9 cellular contexts compared by ENCODE assay signal in genomic region chr10:92125169-92125543, GRCh38.
DNase-seq lines count a peak whose midpoint lies in the region; ATAC-seq, FAIRE-seq and TF ChIP-seq lines count a peak whose summit lies in the region.
"Had no signal": no experiment of that assay in that cellular context is flagged by ENCODE, and none has a peak within 500 bp of the region (broad histone marks: within the 10 kb centered on the region; RNA-seq: fewer than 3 reads in every experiment).

No MANE protein-coding gene starts in this region.

- no peaks in the 10 kb centered on the region for H3K36me3 Mint-ChIP-seq in activated T-cell treated with anti-CD3 and anti-CD28 coated beads, Interleukin-2, amount 50 U/mL, for 24 hours (ENCODE audit: low read depth)
- no peaks in the 10 kb centered on the region for H3K36me3 Mint-ChIP-seq in activated CD4-positive, alpha-beta memory T cell treated with anti-CD3 and anti-CD28 coated beads for 36 hours

- H3K36me3 ChIP-seq in RWPE2 (ENCODE audit: low read depth) = no peaks in the 10 kb centered on the region
- no peaks in the 10 kb centered on the region for H3K36me3 ChIP-seq in heart left ventricle
- H3K36me3 ChIP-seq in pancreas = no peaks in the 10 kb centered on the region

- H3K4me1 ChIP-seq in RWPE2 (ENCODE audit: insufficient read depth, poor library complexity, severe bottlenecking) (peaks cover 42% of the 10 kb centered on the region), heart left ventricle (peaks cover 20 to 61% (median 50%) of the 10 kb centered on the region in 12 donors), pancreas (peaks cover 40 to 57% (median 52%) of the 10 kb centered on the region in 3 donors)

- H3K4me3 ChIP-seq in RWPE2 (ENCODE audit: severe bottlenecking) (no peak overlapping the region), heart left ventricle (no peak overlapping the region), pancreas (peak overlapping the region in 1 of 4 donors; percentile 0)
- H3K4me3 ChIP-seq: K562 had no signal

- H3K4me3 Mint-ChIP-seq in activated T-cell treated with anti-CD3 and anti-CD28 coated beads, Interleukin-2, amount 50 U/mL, for 24 hours = no peak overlapping the region
- no peak overlapping the region for H3K4me3 Mint-ChIP-seq in activated CD4-positive, alpha-beta memory T cell treated with anti-CD3 and anti-CD28 coated beads for 36 hours

- H3K27me3 Mint-ChIP-seq in activated T-cell treated with anti-CD3 and anti-CD28 coated beads, Interleukin-2, amount 50 U/mL, for 24 hours = no peaks in the 10 kb centered on the region
- H3K27me3 Mint-ChIP-seq in activated CD4-positive, alpha-beta memory T cell treated with anti-CD3 and anti-CD28 coated beads for 36 hours = no peaks in the 10 kb centered on the region

- TF ChIP-seq CTCF in RWPE2 (IDR thresholded peaks at IDR 0.05; ENCODE audit: poor library complexity, severe bottlenecking) = no peak
- no peak for TF ChIP-seq CTCF in heart left ventricle (IDR thresholded peaks at IDR 0.05)
- no peak for TF ChIP-seq CTCF in pancreas (IDR thresholded peaks at IDR 0.05)

- no peaks in the 10 kb centered on the region for H3K4me1 Mint-ChIP-seq in activated T-cell treated with anti-CD3 and anti-CD28 coated beads, Interleukin-2, amount 50 U/mL, for 24 hours (ENCODE audit: low read depth)
- no peaks in the 10 kb centered on the region for H3K4me1 Mint-ChIP-seq in activated CD4-positive, alpha-beta memory T cell treated with anti-CD3 and anti-CD28 coated beads for 36 hours (ENCODE audit: low read depth)

- DNase-seq in DMS 273 (lab: John Stamatoyannopoulos, UW; ENCODE audit: unreplicated experiment) (peak; percentile 92), RWPE2 (ENCODE audit: low spot score) (no peak), heart left ventricle (peak in 2 of 5 donors; percentile 19 to 37), pancreas (peak in 3 of 6 donors; percentile 20 to 33 (median 20)), GM12891 (ENCODE audit: insufficient read length, low spot score) (no peak), HuH-7 (ENCODE audit: low spot score) (no peak)
- no peak for DNase-seq in activated T-cell treated with anti-CD3 and anti-CD28 coated beads, Interleukin-2, amount 50 U/mL, for 24 hours
- DNase-seq in activated CD4-positive, alpha-beta memory T cell treated with anti-CD3 and anti-CD28 coated beads for 36 hours = no peak

- FAIRE-seq in pancreas (lab: Jason Lieb, UNC) (no peak), GM12891 (lab: Jason Lieb, UNC) (no peak)
- FAIRE-seq: K562 had no signal

- H3K27ac ChIP-seq in RWPE2 (ENCODE audit: poor library complexity, severe bottlenecking) (peak overlapping the region; percentile 38), heart left ventricle (peak overlapping the region; percentile 25 to 84 (median 76)), pancreas (peak overlapping the region; percentile 18 to 87 (median 68))

- H3K27ac Mint-ChIP-seq in activated T-cell treated with anti-CD3 and anti-CD28 coated beads, Interleukin-2, amount 50 U/mL, for 24 hours = no peak overlapping the region
- no peak overlapping the region for H3K27ac Mint-ChIP-seq in activated CD4-positive, alpha-beta memory T cell treated with anti-CD3 and anti-CD28 coated beads for 36 hours

- no peak for TF ChIP-seq POLR2A in heart left ventricle (IDR thresholded peaks at IDR 0.05)
- TF ChIP-seq POLR2A in GM12891 (IDR thresholded peaks at IDR 0.05; ENCODE audit: low read depth, low read length) = no peak

- POLR2A ChIA-PET in activated CD4-positive, alpha-beta memory T cell treated with anti-CD3 and anti-CD28 coated beads for 36 hours (lab: Charles Lee) = interaction anchor here (0.6 kb wide), 1 partner anchor 775 kb away, joined by 3 read pairs; no protein-coding TSS in a partner anchor

- H3K9me3 ChIP-seq in RWPE2 (ENCODE audit: severe bottlenecking) (no peaks in the 10 kb centered on the region), heart left ventricle (no peaks in the 10 kb centered on the region), pancreas (no peaks in the 10 kb centered on the region)

- H3K9me3 Mint-ChIP-seq in activated T-cell treated with anti-CD3 and anti-CD28 coated beads, Interleukin-2, amount 50 U/mL, for 24 hours = peaks cover 3% of the 10 kb centered on the region
- no peaks in the 10 kb centered on the region for H3K9me3 Mint-ChIP-seq in activated CD4-positive, alpha-beta memory T cell treated with anti-CD3 and anti-CD28 coated beads for 36 hours

- H3K27me3 ChIP-seq in RWPE2 (ENCODE audit: insufficient read depth, poor library complexity, severe bottlenecking) (no peaks in the 10 kb centered on the region), heart left ventricle (no peaks in the 10 kb centered on the region), pancreas (no peaks in the 10 kb centered on the region)

- intact Hi-C loops in heart left ventricle (cut with DNase I) = loop anchor here in 1 of 10 donors (10.0 kb wide), 1 partner anchor 110 kb away; no protein-coding TSS in a partner anchor
- intact Hi-C loops in pancreas (cut with DNase I) = no loop called here
- intact Hi-C loops in activated CD4-positive, alpha-beta memory T cell treated with anti-CD3 and anti-CD28 coated beads for 36 hours (cut with micrococcal nuclease) = no loop called here

- CTCF ChIA-PET in activated CD4-positive, alpha-beta memory T cell treated with anti-CD3 and anti-CD28 coated beads for 36 hours (lab: Charles Lee) = interaction anchor here (0.6 to 0.7 kb wide), 3 partner anchors 74 to 832 kb away, joined by 3 read pairs; no protein-coding TSS in a partner anchor

- ATAC-seq in RWPE2 (ENCODE audit: low read depth) (no peak), heart left ventricle (peak in 3 of 4 donors; percentile 26 to 63 (median 38)), pancreas (peak; percentile 3 to 12 (median 6))
- ATAC-seq: K562 had no signal

TF ChIP-seq in GM12891, 5 proteins besides CTCF, POLR2A, EP300 and RAD21:
- TF ChIP-seq SPI1 (IDR thresholded peaks at IDR 0.05; ENCODE audit: low read depth, low read length) (no peak), PAX5 (IDR thresholded peaks at IDR 0.05; ENCODE audit: insufficient read depth, low read length, severe bottlenecking) (no peak), POLR2AphosphoS5 (IDR thresholded peaks at IDR 0.05; ENCODE audit: low read depth, low read length) (no peak), POU2F2 (IDR thresholded peaks at IDR 0.05; ENCODE audit: low read depth, low read length) (no peak), TAF1 (IDR thresholded peaks at IDR 0.05; ENCODE audit: low read depth, low read length) (no peak)
